Comparison of ENCODE assay signal across 10 cellular contexts in genomic region chr3:195617134-195617533, GRCh38. TPM values are rescaled to one million over a fixed set of nuclear protein-coding genes. Genes with fewer than 3 reads are reported as not detected.
A peak's percentile ranks its signal among the peaks of the same experiment; 100 is the strongest.
DNase-seq lines count a peak whose midpoint lies in the region; ATAC-seq, FAIRE-seq and TF ChIP-seq lines count a peak whose summit lies in the region.
"Not testable (repeated sequence)": the region's sequence is repeated elsewhere in the genome, so short reads cannot be mapped to it uniquely, and the experiment has no call there.
"Had no signal": no experiment of that assay in that cellular context is flagged by ENCODE, and none has a peak within 500 bp of the region (broad histone marks: within the 10 kb centered on the region; RNA-seq: fewer than 3 reads in every experiment).

No MANE protein-coding gene starts in this region.

- H3K4me1 Mint-ChIP-seq in osteocyte (ENCODE audit: unreplicated experiment): not testable (repeated sequence)

- H3K27me3 ChIP-seq in HCT116 (ENCODE audit: insufficient read depth, low read length); liver (ENCODE audit: control insufficient read depth in 4 of 4, insufficient read depth in 4 of 4, low read length in 3 of 4); upper lobe of left lung: not testable (repeated sequence)
- H3K27me3 ChIP-seq in K562 (ENCODE audit: control insufficient read depth in 2 of 2, insufficient read depth in 2 of 2, low read length in 2 of 2): peaks cover 3 to 30% of the 10 kb centered on the region in 2 experiments; a peak in 3 of 5 replicates

- not testable (repeated sequence) for TF ChIP-seq POLR2A in HCT116 (IDR thresholded peaks at IDR 0.05; ENCODE audit: borderline replicate concordance, extremely low read depth, insufficient read depth, insufficient read length); K562 (conservative IDR thresholded peaks at IDR 0.05); upper lobe of left lung (IDR thresholded peaks at IDR 0.05)

- not testable (repeated sequence) for H2AFZ ChIP-seq in HCT116 (ENCODE audit: low read depth, low read length, poor library complexity, severe bottlenecking); K562 (ENCODE audit: low read depth, low read length)

- not testable (repeated sequence) for H3K4me2 ChIP-seq in HCT116 (ENCODE audit: low read length); K562 (ENCODE audit: insufficient read depth, low read length)

- not testable (repeated sequence) for H3K27ac Mint-ChIP-seq in osteocyte (ENCODE audit: unreplicated experiment)

- not testable (repeated sequence) for H3K9me3 Mint-ChIP-seq in osteocyte (ENCODE audit: unreplicated experiment)

- TF ChIP-seq CTCF in HCT116 (IDR thresholded peaks at IDR 0.05 in 2 of 3, conservative IDR thresholded peaks at IDR 0.05 in 1 of 3; ENCODE audit: borderline replicate concordance in 1 of 3, insufficient read depth in 1 of 3, low read depth in 2 of 3, low read length in 2 of 3); K562 (IDR thresholded peaks at IDR 0.05 in 2 of 3, conservative IDR thresholded peaks at IDR 0.05 in 1 of 3; ENCODE audit: insufficient read depth in 2 of 3, low read depth in 1 of 3, low read length in 3 of 3); liver (IDR thresholded peaks at IDR 0.05; ENCODE audit: low read depth, low read length, missing input control); osteocyte (IDR thresholded peaks at IDR 0.05); upper lobe of left lung (IDR thresholded peaks at IDR 0.05): not testable (repeated sequence)

- not testable (repeated sequence) for H4K20me1 ChIP-seq in HCT116 (ENCODE audit: insufficient read depth); K562 (replicated peaks; ENCODE audit: control insufficient read depth, insufficient read depth, low read length)

- H3K9me2 ChIP-seq in HCT116 (ENCODE audit: insufficient read depth): not testable (repeated sequence)

- DNase-seq in HCT116 (ENCODE audit: low read depth, low spot score); K562 (ENCODE audit: extremely low read depth in 1 of 4, low spot score in 3 of 4): not testable (repeated sequence)
- DNase-seq in cardiac septum (ENCODE audit: low spot score): peak; percentile 38
- DNase-seq in osteocyte (ENCODE audit: extremely low spot score, unreplicated experiment): peak; percentile 69
- DNase-seq in upper lobe of left lung: peak in 1 of 2 donors; percentile 12

- not testable (repeated sequence) for H3K9ac ChIP-seq in HCT116 (ENCODE audit: low read length); K562 (ENCODE audit: insufficient read depth in 1 of 2, low read depth in 2 of 2, low read length in 2 of 2); liver (ENCODE audit: low read depth in 1 of 2, low read length in 2 of 2)

- TF ChIP-seq RAD21 in HCT116 (IDR thresholded peaks at IDR 0.05; ENCODE audit: low read depth); K562 (CRISPR knock-in tag; conservative IDR thresholded peaks at IDR 0.05 in 1 of 2, IDR thresholded peaks at IDR 0.05 in 1 of 2); liver (IDR thresholded peaks at IDR 0.05): not testable (repeated sequence)

- CTCF ChIA-PET in HCT116 (lab: Charles Lee); K562 (lab: Yijun Ruan, JAX; ENCODE audit: low intra/inter-chr PET ratio): not testable (repeated sequence)

- ATAC-seq in HCT116: 0 out of 2 replicates have a peak, but pooled peaks have one; percentile 21
- ATAC-seq in K562: peak; percentile 62
- peak; percentile 2 to 28 for ATAC-seq in upper lobe of left lung (ENCODE audit: low FRiP score in 2 of 2)

- in situ Hi-C loops in K562 (cut with MboI): loop anchor here (5.0 kb wide), 1 partner anchor 100 kb away; no protein-coding TSS in a partner anchor

- RAD21 ChIA-PET in HCT116 (lab: Charles Lee; ENCODE audit: low non-redundant PET in 1 of 2, low total read pairs in 2 of 2, uncharacterized antibody in 2 of 2, unreplicated experiment in 2 of 2): not testable (repeated sequence)

- not testable (repeated sequence) for TF ChIP-seq EP300 in K562 (IDR thresholded peaks at IDR 0.05; ENCODE audit: low read length); upper lobe of left lung (IDR thresholded peaks at IDR 0.05)

- H3K9me1 ChIP-seq in K562 (ENCODE audit: control insufficient read depth, insufficient read depth, low read length): not testable (repeated sequence)

- not testable (repeated sequence) for H3K36me3 Mint-ChIP-seq in osteocyte (ENCODE audit: unreplicated experiment)

- not testable (repeated sequence) for BruUV-seq in HCT116 (replicated peaks; lab: Mats Ljungman, UMichigan); K562 (replicated peaks; lab: Mats Ljungman, UMichigan)

- not testable (repeated sequence) for H3K79me2 ChIP-seq in HCT116 (ENCODE audit: insufficient read depth, low read length); K562 (ENCODE audit: control insufficient read depth, insufficient read depth, low read length)

- H3K4me3 Mint-ChIP-seq in osteocyte (ENCODE audit: unreplicated experiment): not testable (repeated sequence)

- POLR2A ChIA-PET in HCT116 (lab: Charles Lee); K562 (lab: Yijun Ruan, JAX): not testable (repeated sequence)

- not testable (repeated sequence) for H3K9me3 ChIP-seq in HCT116 (ENCODE audit: control insufficient read depth in 1 of 2, insufficient read depth in 1 of 2, low read depth in 1 of 2, low read length in 2 of 2); K562 (replicated peaks; ENCODE audit: control insufficient read depth, insufficient read depth, low read depth, low read length); liver (ENCODE audit: control insufficient read depth in 4 of 4, low read length in 3 of 4); upper lobe of left lung

- H3K36me3 ChIP-seq in HCT116 (ENCODE audit: control insufficient read depth in 1 of 2, insufficient read depth in 2 of 2, low read length in 2 of 2); K562 (ENCODE audit: control insufficient read depth, insufficient read depth, low read length); liver (ENCODE audit: control insufficient read depth in 4 of 4, insufficient read depth in 3 of 4, low read depth in 1 of 4, low read length in 3 of 4); upper lobe of left lung: not testable (repeated sequence)

- H3K27me3 Mint-ChIP-seq in osteocyte (ENCODE audit: unreplicated experiment): not testable (repeated sequence)

- FAIRE-seq in K562 (lab: Jason Lieb, UNC): not testable (repeated sequence)

- H3K27ac ChIP-seq in HCT116 (ENCODE audit: low read depth, low read length); K562 (ENCODE audit: extremely low read depth, low read depth, low read length); liver (ENCODE audit: low read depth in 1 of 2, low read length in 2 of 2); upper lobe of left lung: not testable (repeated sequence)

- not testable (repeated sequence) for H3K4me3 ChIP-seq in HCT116 (replicated peaks in 1 of 2; ENCODE audit: low read depth in 1 of 2, low read length in 2 of 2); K562; upper lobe of left lung
- H3K4me3 ChIP-seq in liver (ENCODE audit: low read depth in 1 of 3, low read length in 3 of 3): peak overlapping the region in 2 of 3 donors; percentile 37 to 49

- not testable (repeated sequence) for H3K4me1 ChIP-seq in HCT116 (ENCODE audit: control insufficient read depth in 1 of 2, insufficient read depth in 2 of 2, low read length in 2 of 2); K562 (replicated peaks in 1 of 2; ENCODE audit: control insufficient read depth in 2 of 2, insufficient read depth in 2 of 2, low read length in 2 of 2); liver (ENCODE audit: control insufficient read depth in 4 of 4, insufficient read depth in 4 of 4, low read length in 3 of 4); upper lobe of left lung

- 19% methylated on average over 5 of the region's 5 CpGs for WGBS in K562 (ENCODE audit: insufficient coverage, low coverage, missing lambda C conversion rate)
- WGBS in liver: 76% methylated on average over 5 of the region's 5 CpGs
- 62 to 100% methylated on average over 2 to 3 of the region's 5 CpGs for WGBS in upper lobe of left lung, 2 donors

- intact Hi-C loops in HCT116 (cut with micrococcal nuclease) (loop anchor here (5.0 kb wide), 1 partner anchor 105 kb away; the partner anchor contains the start of gene MUC20), cardiac septum (cut with DNase I) (loop anchor here (2.0 kb wide), 1 partner anchor 104 kb away; the partner anchor contains the start of gene MUC20)
- intact Hi-C loops in K562 (cut with micrococcal nuclease): not testable (repeated sequence)

RNA-seq across cellular contexts. Expression of gene APOD, which starts 33.4 kb away (rescaled TPM):
- total RNA-seq in HCT116 (2021; ENCODE audit: unreplicated experiment): 0.76 TPM
- 0.85 and 0.91 TPM in 2 replicates for polyA plus RNA-seq in HCT116 (2012)
- total RNA-seq in K562 (2011; cell fraction: chromatin; rRNA removed; ENCODE audit: low replicate concordance): 0.42 and 0.58 TPM in 2 replicates
- 1.3 TPM in 2 replicates for total RNA-seq in K562 (2011; cell fraction: nucleolus; rRNA removed)
- total RNA-seq in K562 (2011; cell fraction: nucleoplasm; rRNA removed): 0.29 and 1.8 TPM in 2 replicates
- total RNA-seq in K562 (2014; rRNA removed): not detected in 2 replicates
- 0.25 and 0.48 TPM in 2 replicates for total RNA-seq in K562 (2014; rRNA removed; fragmentation: Illumina TruSeq; extraction: Trizol)
- total RNA-seq in K562 (2015; rRNA removed; fragmentation: Illumina TruSeq; extraction: Trizol): 0.18 TPM in 1 of 2 replicates, not detected in the other
- total RNA-seq in K562 (2021): 0.33 and 0.83 TPM in 2 replicates
- polyA plus RNA-seq in K562 (2011; rRNA removed): 0.50 TPM in 1 of 2 replicates, not detected in the other
- polyA plus RNA-seq in K562 (2011; cell fraction: cytosol; rRNA removed): 0.04 and 0.27 TPM in 2 replicates
- 0.11 and 0.21 TPM in 2 replicates for polyA plus RNA-seq in K562 (2011; cell fraction: nucleus; rRNA removed)
- polyA plus RNA-seq in K562 (2012): 0.26 and 1.4 TPM in 2 replicates
- 0.48 and 0.54 TPM in 2 replicates for polyA plus RNA-seq in K562 (2014; fragmentation: Illumina TruSeq; extraction: Trizol)
- under 1 TPM; 0.36 to 0.44 TPM for polyA plus RNA-seq in K562 (2014; fragmentation: Nextera tagmentation; extraction: Ambion mirVana)
- 0.32 TPM in 1 of 2 replicates, not detected in the other for polyA plus RNA-seq in K562 (2014; rRNA removed)
- polyA minus RNA-seq in K562 (2011; rRNA and poly(A)+ RNA removed): 0.36 and 0.74 TPM in 2 replicates
- not detected in 2 replicates for polyA minus RNA-seq in K562 (2011; cell fraction: cytosol; rRNA and poly(A)+ RNA removed)
- not detected in 2 replicates for polyA minus RNA-seq in K562 (2011; cell fraction: nucleus; rRNA and poly(A)+ RNA removed)
- total RNA-seq in cardiac septum: 692 TPM
- total RNA-seq in liver: under 1 TPM in 1 of 2 donors, not detected in 1; 0.33 TPM
- polyA plus RNA-seq in liver: 1 to 10 TPM in 1 of 2 donors, under 1 TPM in 1; 0.56 to 4.0 TPM
- 2.6 and 3.2 TPM in 2 replicates for total RNA-seq in osteocyte
- 100 to 1,000 TPM in 2 of 6 donors, 10 to 100 TPM in 4; 29.7 to 120 (median 67.4) TPM for total RNA-seq in upper lobe of left lung
- total RNA-seq: CD4-positive, alpha-beta T cell; H9 had no signal
- polyA plus RNA-seq: CD14-positive monocyte; CD8-positive, alpha-beta memory T cell had no signal
